In genomic region chr6:43716099-43716498, GRCh38 we compare ENCODE assay signal across 15 cellular contexts. TPM values are rescaled to one million over a fixed set of nuclear protein-coding genes. Genes with fewer than 3 reads are reported as not detected.
DNase-seq lines count a peak whose midpoint lies in the region; ATAC-seq and TF ChIP-seq lines count a peak whose summit lies in the region.
"Had no signal": no experiment of that assay in that cellular context is flagged by ENCODE, and none has a peak within 500 bp of the region (broad histone marks: within the 10 kb centered on the region; RNA-seq: fewer than 3 reads in every experiment).

No MANE protein-coding gene starts in this region.

- no peak overlapping the region for H3T11ph ChIP-seq in H9 (ENCODE audit: low read length)

- no peak overlapping the region for H3K56ac ChIP-seq in H9 (ENCODE audit: insufficient read length, low read depth, low read length)

- H3K4me1 Mint-ChIP-seq in H9 (peaks cover 10 to 22% of the 10 kb centered on the region in 2 experiments), immature natural killer cell (no peaks in the 10 kb centered on the region)

- no peaks in the 10 kb centered on the region for H3K23me2 ChIP-seq in H9 (ENCODE audit: insufficient read length, low read depth, low read length, poor library complexity, severe bottlenecking)

- no peak overlapping the region for H3K4ac ChIP-seq in H9 (ENCODE audit: low read depth, low read length)

- H2AFZ ChIP-seq in H9 (ENCODE audit: low read length) = no peak overlapping the region
- H2AFZ ChIP-seq: neural progenitor cell had no signal

- H4K20me1 ChIP-seq in H9 (ENCODE audit: control insufficient read depth, insufficient read depth, insufficient read length) = no peaks in the 10 kb centered on the region

- no peak overlapping the region for H2BK12ac ChIP-seq in H9 (ENCODE audit: insufficient read length, low read depth, low read length)

- no peak overlapping the region for H3K9ac ChIP-seq in H9 (ENCODE audit: extremely low read depth, insufficient read length, low read length)
- H3K9ac ChIP-seq: neural progenitor cell had no signal

- DNase-seq in H9 = no peak
- DNase-seq in RPMI7951 (ENCODE audit: low read depth) = peak; percentile 44
- peak; percentile 86 for DNase-seq in Right ventricle myocardium superior
- DNase-seq in posterior vena cava (ENCODE audit: low spot score) = peak; percentile 74
- no peak for DNase-seq in immature natural killer cell
- no peak for DNase-seq in testis
- no peak for DNase-seq in EL
- DNase-seq: activated CD4-positive, alpha-beta T cell treated with anti-CD3 and anti-CD28 coated beads for 1 hour; activated T-cell treated with anti-CD3 and anti-CD28 coated beads, Interleukin-2, amount 50 U/mL, for 24 hours; amniotic stem cell; CD4-positive, CD25-positive, alpha-beta regulatory T cell; effector CD4-positive, alpha-beta T cell; NCI-H1417 had no signal

- H3K18ac ChIP-seq in H9 (ENCODE audit: insufficient read length, low read depth, low read length) = peak overlapping the region; percentile 1

- no peak overlapping the region for H2BK120ac ChIP-seq in H9 (ENCODE audit: low read depth, low read length, poor library complexity, severe bottlenecking)

- intact Hi-C loops in Right ventricle myocardium superior (cut with DNase I) (no loop called here), posterior vena cava (cut with DNase I) (no loop called here), testis (cut with DNase I; ENCODE audit: low total_unique reads) (no loop called here)

- no peaks in the 10 kb centered on the region for H3K36me3 ChIP-seq in testis (ENCODE audit: low read depth, missing control alignments)
- H3K36me3 ChIP-seq: neural progenitor cell had no signal

- TF ChIP-seq CTCF in H9 (conservative IDR thresholded peaks at IDR 0.05) = no peak
- TF ChIP-seq CTCF in testis (IDR thresholded peaks at IDR 0.05) = no peak

- H3K9me3 Mint-ChIP-seq in H9 = no peaks in the 10 kb centered on the region; a peak in 1 of 5 replicates
- H3K9me3 Mint-ChIP-seq in immature natural killer cell = no peaks in the 10 kb centered on the region
- H3K9me3 Mint-ChIP-seq: activated T-cell treated with anti-CD3 and anti-CD28 coated beads, Interleukin-2, amount 50 U/mL, for 24 hours; CD4-positive, CD25-positive, alpha-beta regulatory T cell; neural progenitor cell had no signal

- H3K36me3 Mint-ChIP-seq in H9 (ENCODE audit: insufficient read depth in 1 of 3, low read depth in 3 of 3) (0 out of 7 replicates have a peak, but pooled peaks cover 0 to 4% (median 0%) of the 10 kb centered on the region in 3 experiments), immature natural killer cell (no peaks in the 10 kb centered on the region)
- H3K36me3 Mint-ChIP-seq: CD4-positive, CD25-positive, alpha-beta regulatory T cell; neural progenitor cell had no signal

- H3K27me3 ChIP-seq in H9 (ENCODE audit: insufficient read depth, low read length) (no peaks in the 10 kb centered on the region), testis (no peaks in the 10 kb centered on the region)
- H3K27me3 ChIP-seq: neural progenitor cell had no signal

- H3K9me3 ChIP-seq in H9 (ENCODE audit: control insufficient read depth, low read depth, low read length) (no peaks in the 10 kb centered on the region), testis (no peaks in the 10 kb centered on the region)

- H3K4me3 Mint-ChIP-seq in H9 (no peak overlapping the region), immature natural killer cell (no peak overlapping the region)
- H3K4me3 Mint-ChIP-seq: activated T-cell treated with anti-CD3 and anti-CD28 coated beads, Interleukin-2, amount 50 U/mL, for 24 hours; CD4-positive, CD25-positive, alpha-beta regulatory T cell; neural progenitor cell had no signal

- no peak overlapping the region for H4K91ac ChIP-seq in H9 (ENCODE audit: insufficient read length, low read depth, low read length)

- no peak overlapping the region for H3K27ac Mint-ChIP-seq in H9
- H3K27ac Mint-ChIP-seq in immature natural killer cell = no peak overlapping the region
- H3K27ac Mint-ChIP-seq: activated T-cell treated with anti-CD3 and anti-CD28 coated beads, Interleukin-2, amount 50 U/mL, for 24 hours; CD4-positive, CD25-positive, alpha-beta regulatory T cell; neural progenitor cell had no signal

- no peak overlapping the region for H3K4me3 ChIP-seq in testis
- H3K4me3 ChIP-seq: neural progenitor cell had no signal

- no CpG with 5 or more reads among the region's 9 CpGs for WGBS in H9 (ENCODE audit: extremely low coverage, insufficient read length, low lambda C conversion rate)
- 62 to 83% methylated on average over 5 to 9 of the region's 9 CpGs for WGBS in testis, 2 donors

- H3K27me3 Mint-ChIP-seq in H9 (ENCODE audit: low read depth) (peaks cover 10% of the 10 kb centered on the region), immature natural killer cell (ENCODE audit: low read depth in 3 of 3) (peaks cover 3 to 10% (median 5%) of the 10 kb centered on the region in 3 donors)
- H3K27me3 Mint-ChIP-seq: CD4-positive, CD25-positive, alpha-beta regulatory T cell had no signal

- no peaks in the 10 kb centered on the region for H3K79me1 ChIP-seq in H9 (ENCODE audit: insufficient read depth, low read depth, low read length, poor library complexity, severe bottlenecking)

- TF ChIP-seq POLR2A in testis (IDR thresholded peaks at IDR 0.05) = no peak

- H3K79me2 ChIP-seq in H9 (ENCODE audit: insufficient read depth, low read length) = no peaks in the 10 kb centered on the region

- H3K27ac ChIP-seq in H9 (ENCODE audit: insufficient read length, low read depth, low read length) (no peak overlapping the region), testis (no peak overlapping the region)
- H3K27ac ChIP-seq: neural progenitor cell had no signal

- H2AK5ac ChIP-seq in H9 (ENCODE audit: insufficient read length, low read length) = no peak overlapping the region

- H4K5ac ChIP-seq in H9 (ENCODE audit: insufficient read length, low read depth, low read length) = no peak overlapping the region

- no peak overlapping the region for H2BK15ac ChIP-seq in H9 (ENCODE audit: low read depth, low read length)

- H3K23ac ChIP-seq in H9 (ENCODE audit: insufficient read length, low read depth, low read length) = no peak overlapping the region

- H4K8ac ChIP-seq in H9 (replicated peaks; ENCODE audit: insufficient read length, low read depth, low read length) = no peak overlapping the region

- no peak overlapping the region for H3K4me2 ChIP-seq in H9 (ENCODE audit: insufficient read depth, insufficient read length, low read length)
- H3K4me2 ChIP-seq: neural progenitor cell had no signal

- H2BK5ac ChIP-seq in H9 (ENCODE audit: insufficient read length, low read length) = no peak overlapping the region

- H3K14ac ChIP-seq in H9 (ENCODE audit: insufficient read depth, low read length) = peak overlapping the region; percentile 18; the same call in 1 of the 2 replicates

- H3K4me1 ChIP-seq in H9 (ENCODE audit: insufficient read depth, low read length) (no peaks in the 10 kb centered on the region), testis (no peaks in the 10 kb centered on the region)

- ATAC-seq in Right ventricle myocardium superior (ENCODE audit: poor library complexity) (peak; percentile 36), GM19324 (IDR thresholded peaks at IDR 0.05; ENCODE audit: low FRiP score, unreplicated experiment) (no peak)

- no peak overlapping the region for H2BK20ac ChIP-seq in H9 (ENCODE audit: low read depth, low read length, poor library complexity, severe bottlenecking)

RNA-seq across cellular contexts. Expression of gene MRPS18A, which starts 28.5 kb away (rescaled TPM):
- total RNA-seq in H9 (2021) = 65.1 and 67.3 TPM in 2 replicates
- total RNA-seq in RPMI7951 (2014; rRNA removed; shearing (Covaris generic)) = 68.5 and 68.7 TPM in 2 replicates
- total RNA-seq in Right ventricle myocardium superior = 39.5 TPM
- 10 to 100 TPM; 25.4 to 28.2 TPM for total RNA-seq in posterior vena cava
- polyA plus RNA-seq in immature natural killer cell = 10 to 100 TPM; 53.6 to 83.9 (median 65.6) TPM
- 10 to 100 TPM; 37.5 to 48.6 TPM for total RNA-seq in testis
- polyA plus RNA-seq in testis (ENCODE audit: insufficient read depth, low read depth, low replicate concordance) = 63.0 TPM

RNA-seq across cellular contexts. Expression of gene VEGFA, which starts 53.9 kb away (rescaled TPM):
- total RNA-seq in H9 (2021) (46.1 and 47.9 TPM in 2 replicates), Right ventricle myocardium superior (230 TPM), posterior vena cava (10 to 100 TPM; 88.4 to 91.7 TPM), testis (10 to 100 TPM in 1 of 2 donors, 1 to 10 TPM in 1; 6.1 to 15.2 TPM)
- 108 and 135 TPM in 2 replicates for total RNA-seq in RPMI7951 (2014; rRNA removed; shearing (Covaris generic))
- polyA plus RNA-seq in immature natural killer cell (1 to 10 TPM in 2 of 3 donors, under 1 TPM in 1; 0.30 to 2.4 (median 2.1) TPM), testis (ENCODE audit: insufficient read depth, low read depth, low replicate concordance) (14.9 TPM)

Comparison
In these comparisons a context has a peak if more than half of its experiments do, and no peak if none do; other contexts are left out.
1. DNase-seq: peak in RPMI7951 (single experiment), Right ventricle myocardium superior (single experiment) and posterior vena cava (single experiment); none in H9 (single experiment), immature natural killer cell (0 of 3), testis (single experiment) and EL (single experiment).